Comparison of ENCODE assay signal across 10 cellular contexts in genomic region chr12:131604146-131604844, GRCh38.
DNase-seq lines count a peak whose midpoint lies in the region; ATAC-seq, FAIRE-seq and TF ChIP-seq lines count a peak whose summit lies in the region.
"Had no signal": no experiment of that assay in that cellular context is flagged by ENCODE, and none has a peak within 500 bp of the region (broad histone marks: within the 10 kb centered on the region; RNA-seq: fewer than 3 reads in every experiment).

No MANE protein-coding gene starts in this region.

- peak overlapping the region; percentile 62 for H3K4me2 ChIP-seq in mesenchymal stem cell (ENCODE audit: low read length, poor library complexity, severe bottlenecking)

- H2BK5ac ChIP-seq in mesenchymal stem cell (ENCODE audit: low read depth, low read length, poor library complexity, severe bottlenecking) = no peak overlapping the region

- no peak overlapping the region for H2AK5ac ChIP-seq in mesenchymal stem cell (ENCODE audit: low read length, severe bottlenecking)

- no peak overlapping the region for H2BK15ac ChIP-seq in mesenchymal stem cell (ENCODE audit: low read depth, poor library complexity, severe bottlenecking)

- POLR2A ChIA-PET in CD8-positive, alpha-beta T cell (lab: Charles Lee) = interaction anchor here (0.8 to 1.4 kb wide), 3 partner anchors 14 to 107 kb away, joined by 3 read pairs; partner anchors contain the start of gene SFSWAP
- POLR2A ChIA-PET in activated CD8-positive, alpha-beta T cell treated with anti-CD3 and anti-CD28 coated beads for 36 hours (lab: Charles Lee) = interaction anchor here (1.3 kb wide), 1 partner anchor 18 kb away, joined by 4 read pairs; no protein-coding TSS in a partner anchor

- intact Hi-C loops in CD8-positive, alpha-beta T cell (cut with DNase I, micrococcal nuclease) = loop anchor here in 1 of 2 experiments (10.0 kb wide), 1 partner anchor 111 kb away; the partner anchor contains the start of gene SFSWAP
- intact Hi-C loops in activated CD8-positive, alpha-beta T cell treated with anti-CD3 and anti-CD28 coated beads for 36 hours (cut with micrococcal nuclease) = no loop called here

- CTCF ChIA-PET in CD8-positive, alpha-beta T cell (lab: Charles Lee) = interaction anchor here (1.1 to 1.2 kb wide), 2 partner anchors 9 to 13 kb away, joined by 3 to 4 read pairs; no protein-coding TSS in a partner anchor
- CTCF ChIA-PET in activated CD8-positive, alpha-beta T cell treated with anti-CD3 and anti-CD28 coated beads for 36 hours (lab: Charles Lee) = interaction anchor here (0.7 kb wide), 1 partner anchor 17 kb away, joined by 3 read pairs; no protein-coding TSS in a partner anchor

- no peak overlapping the region for H2BK12ac ChIP-seq in mesenchymal stem cell (ENCODE audit: low read length in 2 of 2)

- H3K9me3 ChIP-seq in CD8-positive, alpha-beta T cell (ENCODE audit: low read length) = no peaks in the 10 kb centered on the region
- H3K9me3 ChIP-seq in mesenchymal stem cell (ENCODE audit: control insufficient read depth, low read length) = no peaks in the 10 kb centered on the region

- H3K4me1 ChIP-seq in CD8-positive, alpha-beta T cell (ENCODE audit: insufficient read depth, low read length) = peaks cover 40% of the 10 kb centered on the region
- H3K4me1 ChIP-seq in mesenchymal stem cell (ENCODE audit: control insufficient read depth, insufficient read depth, low read depth, low read length) = peaks cover 9% of the 10 kb centered on the region
- H3K4me1 ChIP-seq: parathyroid adenoma had no signal

- no peaks in the 10 kb centered on the region for H3K36me3 ChIP-seq in CD8-positive, alpha-beta T cell (ENCODE audit: insufficient read depth, low read length)
- no peaks in the 10 kb centered on the region for H3K36me3 ChIP-seq in mesenchymal stem cell (ENCODE audit: control insufficient read depth in 1 of 2, insufficient read depth in 2 of 2, low read depth in 1 of 2, low read length in 2 of 2)

- no peaks in the 10 kb centered on the region for H3K9me3 Mint-ChIP-seq in CD8-positive, alpha-beta T cell
- no peaks in the 10 kb centered on the region for H3K9me3 Mint-ChIP-seq in activated CD8-positive, alpha-beta T cell treated with anti-CD3 and anti-CD28 coated beads for 36 hours
- H3K9me3 Mint-ChIP-seq in HFFc6 = no peaks in the 10 kb centered on the region

- peak overlapping the region; percentile 72 for H3K4me3 Mint-ChIP-seq in CD8-positive, alpha-beta T cell
- H3K4me3 Mint-ChIP-seq in activated CD8-positive, alpha-beta T cell treated with anti-CD3 and anti-CD28 coated beads for 36 hours = peak overlapping the region; percentile 61
- H3K4me3 Mint-ChIP-seq in HFFc6 = no peak overlapping the region

- H4K8ac ChIP-seq in mesenchymal stem cell (ENCODE audit: low read length) = no peak overlapping the region

- ATAC-seq in CD8-positive, alpha-beta T cell = peak; percentile 67
- peak; percentile 39 for ATAC-seq in HG03175 (IDR thresholded peaks at IDR 0.05; ENCODE audit: unreplicated experiment)
- peak; percentile 62 for ATAC-seq in activated CD8-positive, alpha-beta T cell treated with anti-CD3 and anti-CD28 coated beads for 36 hours

- DNase-seq in CD8-positive, alpha-beta T cell = peak; percentile 17 to 72 (median 45)
- peak; percentile 73 for DNase-seq in activated CD8-positive, alpha-beta T cell treated with anti-CD3 and anti-CD28 coated beads for 36 hours
- DNase-seq in mesenchymal stem cell = no peak
- DNase-seq in AG08395 (ENCODE audit: low spot score) = no peak
- DNase-seq in NCI-H82 (lab: John Stamatoyannopoulos, UW) = no peak
- no peak for DNase-seq in urothelium cell line (ENCODE audit: low spot score)
- DNase-seq in HFFc6 = no peak
- DNase-seq: AML-193 had no signal

- no peak overlapping the region for H3K9ac ChIP-seq in mesenchymal stem cell (ENCODE audit: low read length)
- H3K9ac ChIP-seq: parathyroid adenoma had no signal

- no peak for TF ChIP-seq CTCF in CD8-positive, alpha-beta T cell (IDR thresholded peaks at IDR 0.05)
- TF ChIP-seq CTCF in activated CD8-positive, alpha-beta T cell treated with anti-CD3 and anti-CD28 coated beads for 36 hours (IDR thresholded peaks at IDR 0.05) = no peak
- no peak for TF ChIP-seq CTCF in HFFc6 (IDR thresholded peaks at IDR 0.05)

- peaks cover 54% of the 10 kb centered on the region for H3K4me1 Mint-ChIP-seq in CD8-positive, alpha-beta T cell (ENCODE audit: low read depth)
- peaks cover 51% of the 10 kb centered on the region for H3K4me1 Mint-ChIP-seq in activated CD8-positive, alpha-beta T cell treated with anti-CD3 and anti-CD28 coated beads for 36 hours (ENCODE audit: low read depth)
- peaks cover 4% of the 10 kb centered on the region; the same call in 1 of the 2 replicates for H3K4me1 Mint-ChIP-seq in HFFc6 (ENCODE audit: low read depth)

- no peak overlapping the region for H2AFZ ChIP-seq in mesenchymal stem cell (ENCODE audit: low read depth, low read length)
- H2AFZ ChIP-seq: parathyroid adenoma had no signal

- no peak for FAIRE-seq in urothelium cell line (lab: Jason Lieb, UNC)

- no peak overlapping the region for H4K91ac ChIP-seq in mesenchymal stem cell (ENCODE audit: low read length)

- H3K4ac ChIP-seq in mesenchymal stem cell (ENCODE audit: low read depth in 1 of 2, low read length in 2 of 2) = no peak overlapping the region

- H3K14ac ChIP-seq in mesenchymal stem cell (ENCODE audit: low read length in 2 of 2) = no peak overlapping the region

- no peak overlapping the region for H3K18ac ChIP-seq in mesenchymal stem cell (ENCODE audit: low read depth in 1 of 2, low read length in 2 of 2)

- H3K23ac ChIP-seq in mesenchymal stem cell (ENCODE audit: low read length in 2 of 2) = no peak overlapping the region

- H3K27ac Mint-ChIP-seq in CD8-positive, alpha-beta T cell = peak overlapping the region; percentile 46
- H3K27ac Mint-ChIP-seq in activated CD8-positive, alpha-beta T cell treated with anti-CD3 and anti-CD28 coated beads for 36 hours = peak overlapping the region; percentile 74
- no peak overlapping the region for H3K27ac Mint-ChIP-seq in HFFc6

- peak overlapping the region; percentile 24 for H3K4me3 ChIP-seq in CD8-positive, alpha-beta T cell (ENCODE audit: low read depth, low read length)
- no peak overlapping the region for H3K4me3 ChIP-seq in mesenchymal stem cell (ENCODE audit: insufficient read depth in 1 of 2, low read depth in 1 of 2, low read length in 2 of 2)

- H3K27me3 Mint-ChIP-seq in CD8-positive, alpha-beta T cell (ENCODE audit: low read depth) = no peaks in the 10 kb centered on the region
- peaks cover 1% of the 10 kb centered on the region for H3K27me3 Mint-ChIP-seq in activated CD8-positive, alpha-beta T cell treated with anti-CD3 and anti-CD28 coated beads for 36 hours
- peaks cover 1% of the 10 kb centered on the region for H3K27me3 Mint-ChIP-seq in HFFc6 (ENCODE audit: insufficient read depth)

- no peak overlapping the region for H2BK120ac ChIP-seq in mesenchymal stem cell (ENCODE audit: low read depth, low read length)

- 33% methylated on average over 21 of the region's 21 CpGs for WGBS in mesenchymal stem cell

- no peaks in the 10 kb centered on the region for H3K27me3 ChIP-seq in CD8-positive, alpha-beta T cell (ENCODE audit: insufficient read depth, low read length)
- peaks cover 0 to 41% of the 10 kb centered on the region in 2 experiments for H3K27me3 ChIP-seq in mesenchymal stem cell (ENCODE audit: control insufficient read depth in 1 of 2, insufficient read depth in 1 of 2, low read length in 2 of 2)

- H3K36me3 Mint-ChIP-seq in CD8-positive, alpha-beta T cell = no peaks in the 10 kb centered on the region
- H3K36me3 Mint-ChIP-seq in activated CD8-positive, alpha-beta T cell treated with anti-CD3 and anti-CD28 coated beads for 36 hours (ENCODE audit: low read depth) = no peaks in the 10 kb centered on the region
- H3K36me3 Mint-ChIP-seq in HFFc6 (ENCODE audit: low read depth) = no peaks in the 10 kb centered on the region

- no peaks in the 10 kb centered on the region for H3K79me1 ChIP-seq in mesenchymal stem cell (replicated peaks; ENCODE audit: low read length, poor library complexity, severe bottlenecking)

- H3K27ac ChIP-seq in CD8-positive, alpha-beta T cell (ENCODE audit: low read depth, low read length) = peak overlapping the region; percentile 6
- H3K27ac ChIP-seq in mesenchymal stem cell (ENCODE audit: low read length, poor library complexity, severe bottlenecking) = peak overlapping the region; percentile 80
- H3K27ac ChIP-seq: parathyroid adenoma had no signal

Comparison
In these comparisons a context has a peak if more than half of its experiments do, and no peak if none do; other contexts are left out.
1. DNase-seq: peak in CD8-positive, alpha-beta T cell (7 of 7) and activated CD8-positive, alpha-beta T cell treated with anti-CD3 and anti-CD28 coated beads for 36 hours (single experiment); none in mesenchymal stem cell (single experiment), AG08395 (single experiment), NCI-H82 (single experiment), urothelium cell line (single experiment) and HFFc6 (single experiment).
2. Peak in every context shown above with its lines, with median percentiles within 50 percentile points of each other: ATAC-seq.